ENCODE assay signal across 10 cellular contexts in the genomic region with DNA sequence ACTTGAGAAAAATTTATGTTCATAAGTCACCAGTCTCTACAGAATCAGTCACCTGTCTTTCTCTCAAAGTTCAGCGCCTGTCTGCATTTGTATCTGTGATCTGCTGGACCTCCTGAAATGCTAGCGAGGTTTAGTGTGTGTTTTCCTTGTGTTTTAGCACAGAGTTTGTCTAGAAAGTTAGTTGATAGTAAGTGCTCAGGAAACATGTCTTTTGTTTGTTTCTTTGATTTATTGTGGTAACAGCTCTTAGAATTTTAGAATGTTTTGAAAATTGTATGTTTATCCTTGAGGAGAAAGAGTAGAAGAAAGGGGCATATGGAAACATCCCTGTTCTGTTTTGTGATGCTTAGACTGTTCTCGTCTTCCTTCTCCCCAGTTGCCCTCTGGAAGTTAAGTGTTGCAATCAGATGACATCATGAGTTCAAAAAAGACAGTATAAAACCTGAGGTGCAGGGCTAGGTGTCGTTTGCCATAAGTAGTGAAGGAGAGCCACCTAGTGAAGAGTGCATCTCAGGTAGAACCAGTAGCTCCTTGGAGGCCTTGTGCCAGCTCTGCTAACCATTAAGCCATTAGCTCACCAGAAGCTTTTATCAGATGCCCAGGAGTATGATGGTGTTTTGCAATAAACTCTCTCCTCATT. TPM values are rescaled to one million over a fixed set of nuclear protein-coding genes. Genes with fewer than 3 reads are reported as not detected.
DNase-seq lines count a peak whose midpoint lies in the region; ATAC-seq and TF ChIP-seq lines count a peak whose summit lies in the region.
"Had no signal": no experiment of that assay in that cellular context is flagged by ENCODE, and none has a peak within 500 bp of the region (broad histone marks: within the 10 kb centered on the region; RNA-seq: fewer than 3 reads in every experiment).

No MANE protein-coding gene starts in this region.

- peaks cover 21% of the 10 kb centered on the region for H3K4me1 Mint-ChIP-seq in activated CD4-positive, alpha-beta T cell treated with anti-CD3 and anti-CD28 coated beads for 36 hours

- no peak for ATAC-seq in activated CD4-positive, alpha-beta T cell treated with anti-CD3 and anti-CD28 coated beads for 36 hours
- no peak for ATAC-seq in GM18858 (IDR thresholded peaks at IDR 0.05; ENCODE audit: unreplicated experiment)

- TF ChIP-seq CTCF in testis (IDR thresholded peaks at IDR 0.05): no peak

- no peak overlapping the region for H3K27ac Mint-ChIP-seq in activated CD4-positive, alpha-beta T cell treated with anti-CD3 and anti-CD28 coated beads for 36 hours

- no peaks in the 10 kb centered on the region for H3K9me3 Mint-ChIP-seq in activated CD4-positive, alpha-beta T cell treated with anti-CD3 and anti-CD28 coated beads for 36 hours (ENCODE audit: low read depth)
- H3K9me3 Mint-ChIP-seq: CD8-positive, alpha-beta memory T cell had no signal

- 90 to 91% methylated on average over 4 of the region's 4 CpGs for WGBS in testis, 2 donors

- H3K4me3 Mint-ChIP-seq in activated CD4-positive, alpha-beta T cell treated with anti-CD3 and anti-CD28 coated beads for 36 hours: no peak overlapping the region
- H3K4me3 Mint-ChIP-seq: CD8-positive, alpha-beta memory T cell had no signal

- CTCF ChIA-PET in activated CD4-positive, alpha-beta T cell treated with anti-CD3 and anti-CD28 coated beads for 36 hours (lab: Charles Lee): interaction anchor here (0.7 to 1.5 kb wide), 3 partner anchors 53 to 251 kb away, joined by 3 to 4 read pairs (median 4); no protein-coding TSS in a partner anchor

- H3K4me3 ChIP-seq in testis: no peak overlapping the region

- peaks cover 2% of the 10 kb centered on the region for H3K36me3 Mint-ChIP-seq in activated CD4-positive, alpha-beta T cell treated with anti-CD3 and anti-CD28 coated beads for 36 hours (ENCODE audit: low read depth)

- POLR2A ChIA-PET in activated CD4-positive, alpha-beta T cell treated with anti-CD3 and anti-CD28 coated beads for 36 hours (lab: Charles Lee): no interaction called here

- no peaks in the 10 kb centered on the region for H3K9me3 ChIP-seq in testis
- H3K9me3 ChIP-seq: neutrophil had no signal

- H3K27me3 Mint-ChIP-seq in activated CD4-positive, alpha-beta T cell treated with anti-CD3 and anti-CD28 coated beads for 36 hours: no peaks in the 10 kb centered on the region
- H3K27me3 Mint-ChIP-seq: CD8-positive, alpha-beta memory T cell had no signal

- H3K27ac ChIP-seq in epithelial cell of prostate: no peak overlapping the region
- H3K27ac ChIP-seq in testis: no peak overlapping the region
- H3K27ac ChIP-seq: neutrophil had no signal

- peak; percentile 14 for DNase-seq in activated CD4-positive, alpha-beta T cell treated with anti-CD3 and anti-CD28 coated beads for 36 hours
- DNase-seq in activated CD4-positive, alpha-beta T cell treated with anti-CD3 and anti-CD28 coated beads for 1 hour: no peak
- DNase-seq in NCI-H2196 (lab: John Stamatoyannopoulos, UW; ENCODE audit: unreplicated experiment) (peak; percentile 52), epithelial cell of prostate (ENCODE audit: low read depth, low spot score) (peak; percentile 78), renal cortical epithelial cell (ENCODE audit: low read depth) (peak; percentile 96), NCI-H128 (lab: John Stamatoyannopoulos, UW; ENCODE audit: unreplicated experiment) (no peak), testis (no peak)

- no peak for TF ChIP-seq POLR2A in testis (IDR thresholded peaks at IDR 0.05)

- no peaks in the 10 kb centered on the region for H3K27me3 ChIP-seq in testis
- H3K27me3 ChIP-seq: neutrophil had no signal

- H3K36me3 ChIP-seq in testis (ENCODE audit: low read depth, missing control alignments): no peaks in the 10 kb centered on the region
- H3K36me3 ChIP-seq: neutrophil had no signal

- no peaks in the 10 kb centered on the region for H3K4me1 ChIP-seq in testis

- intact Hi-C loops in activated CD4-positive, alpha-beta T cell treated with anti-CD3 and anti-CD28 coated beads for 36 hours (cut with DNase I, micrococcal nuclease): loop anchor here (2.0 kb wide), 1 partner anchor 253 kb away; no protein-coding TSS in a partner anchor
- intact Hi-C loops in testis (cut with DNase I; ENCODE audit: low total_unique reads): no loop called here

RNA-seq across cellular contexts. Expression of gene FBXW8, which starts 44.8 kb away (rescaled TPM):
- total RNA-seq in activated CD4-positive, alpha-beta T cell treated with anti-CD3 and anti-CD28 coated beads for 36 hours: 1 to 10 TPM; 5.7 to 6.1 TPM
- total RNA-seq in renal cortical epithelial cell: 10.4 and 17.9 TPM in 2 replicates
- total RNA-seq in testis: 10 to 100 TPM; 31.0 to 32.8 TPM
- 11.1 TPM for polyA plus RNA-seq in testis (ENCODE audit: insufficient read depth, low read depth, low replicate concordance)

Comparison
In these comparisons a context has a peak if more than half of its experiments do, and no peak if none do; other contexts are left out.
1. DNase-seq: peak in activated CD4-positive, alpha-beta T cell treated with anti-CD3 and anti-CD28 coated beads for 36 hours (single experiment), NCI-H2196 (single experiment), epithelial cell of prostate (single experiment) and renal cortical epithelial cell (single experiment); none in activated CD4-positive, alpha-beta T cell treated with anti-CD3 and anti-CD28 coated beads for 1 hour (single experiment), NCI-H128 (single experiment) and testis (single experiment).